Comparison of ENCODE assay signal across 19 cellular contexts in genomic region chr4:3724319-3725231, GRCh38. TPM values are rescaled to one million over a fixed set of nuclear protein-coding genes. Genes with fewer than 3 reads are reported as not detected.
A peak's percentile ranks its signal among the peaks of the same experiment; 100 is the strongest.
DNase-seq lines count a peak whose midpoint lies in the region; ATAC-seq and TF ChIP-seq lines count a peak whose summit lies in the region.
"Had no signal": no experiment of that assay in that cellular context is flagged by ENCODE, and none has a peak within 500 bp of the region (broad histone marks: within the 10 kb centered on the region; RNA-seq: fewer than 3 reads in every experiment).

No MANE protein-coding gene starts in this region.

- H3K9me2 ChIP-seq in GM23338 (ENCODE audit: insufficient read depth) = no peaks in the 10 kb centered on the region

- H3K36me3 ChIP-seq in GM23338 (ENCODE audit: insufficient read depth) = no peaks in the 10 kb centered on the region
- H3K36me3 ChIP-seq: gastrocnemius medialis had no signal

- peak overlapping the region; percentile 36; the same call in 1 of the 2 replicates for H3K4me3 ChIP-seq in GM23338
- H3K4me3 ChIP-seq: coronary artery, gastrocnemius medialis had no signal

- H3K27ac ChIP-seq in GM23338 (ENCODE audit: low read depth) (no peak overlapping the region), VCaP (no peak overlapping the region)
- H3K27ac ChIP-seq: gastrocnemius medialis, RWPE1 had no signal

- ATAC-seq in GM23338 (peak; percentile 52), HG03139 (IDR thresholded peaks at IDR 0.05; ENCODE audit: unreplicated experiment) (no peak)
- ATAC-seq: activated CD8-positive, alpha-beta memory T cell treated with anti-CD3 and anti-CD28 coated beads, Interleukin-2, amount 10 ng/mL, durations not matched to agents 7 days and 5 days; gastrocnemius medialis; naive thymus-derived CD8-positive, alpha-beta T cell had no signal

- DNase-seq in DMS79 (lab: John Stamatoyannopoulos, UW) (peak; percentile 14), DMS79 treated with DMSO at 0.1 percent for 48 hours (lab: John Stamatoyannopoulos, UW) (no peak), GM23338 (ENCODE audit: low spot score) (peak; percentile 37), left kidney (ENCODE audit: low read depth, low spot score) (peak; percentile 72), dermis blood vessel endothelial cell (no peak)
- no peak for DNase-seq in activated effector memory CD4-positive, alpha-beta T cell treated with anti-CD3 and anti-CD28 coated beads, Interleukin-2, amount 50 U/mL, for 16 hours
- DNase-seq: activated CD4-positive, CD25-positive, alpha-beta regulatory T cell treated with anti-CD3 and anti-CD28 coated beads, Interleukin-2, amount 50 U/mL, for 72 hours; activated CD8-positive, alpha-beta memory T cell treated with anti-CD3 and anti-CD28 coated beads, Interleukin-2, amount 10 ng/mL, durations not matched to agents 7 days and 5 days; EL; gastrocnemius medialis; immature natural killer cell; naive thymus-derived CD8-positive, alpha-beta T cell; NCI-H2029; stimulated activated naive CD4-positive, alpha-beta T cell treated with Interleukin-2 at 50 U/mL for 16 hours had no signal

- TF ChIP-seq CTCF in GM23338 (conservative IDR thresholded peaks at IDR 0.05; ENCODE audit: low read depth in 2 of 2) (no peak), VCaP (conservative IDR thresholded peaks at IDR 0.05) (peak; percentile 35)

- H3K4me1 Mint-ChIP-seq in GM23338 = peaks cover 19% of the 10 kb centered on the region
- H3K4me1 Mint-ChIP-seq: activated CD8-positive, alpha-beta memory T cell treated with anti-CD3 and anti-CD28 coated beads, Interleukin-2, amount 10 ng/mL, durations not matched to agents 7 days and 5 days; immature natural killer cell had no signal

- peak overlapping the region; percentile 53 for H3K4me3 Mint-ChIP-seq in GM23338
- H3K4me3 Mint-ChIP-seq: activated CD8-positive, alpha-beta memory T cell treated with anti-CD3 and anti-CD28 coated beads, Interleukin-2, amount 10 ng/mL, durations not matched to agents 7 days and 5 days; immature natural killer cell; naive thymus-derived CD8-positive, alpha-beta T cell; T-helper 1 cell treated with Interleukin-12 subunit alpha and Interleukin-12 subunit beta and Interleukin-4 antibody, amounts not matched to agents 30 μg/mL and 1 μg/mL, for 36 hours had no signal

- 0 out of 2 replicates have a peak, but pooled peaks cover 5% of the 10 kb centered on the region for H3F3A ChIP-seq in GM23338 (replicated peaks; ENCODE audit: low read depth)

- H3K27ac Mint-ChIP-seq in GM23338 = no peak overlapping the region
- H3K27ac Mint-ChIP-seq: activated CD8-positive, alpha-beta memory T cell treated with anti-CD3 and anti-CD28 coated beads, Interleukin-2, amount 10 ng/mL, durations not matched to agents 7 days and 5 days; immature natural killer cell; T-helper 1 cell treated with Interleukin-12 subunit alpha and Interleukin-12 subunit beta and Interleukin-4 antibody, amounts not matched to agents 30 μg/mL and 1 μg/mL, for 36 hours had no signal

- H3K9me3 Mint-ChIP-seq in GM23338 = no peaks in the 10 kb centered on the region
- H3K9me3 Mint-ChIP-seq: immature natural killer cell; naive thymus-derived CD8-positive, alpha-beta T cell; T-helper 1 cell treated with Interleukin-12 subunit alpha and Interleukin-12 subunit beta and Interleukin-4 antibody, amounts not matched to agents 30 μg/mL and 1 μg/mL, for 36 hours had no signal

- H3K36me3 Mint-ChIP-seq in GM23338 (ENCODE audit: low read depth) = no peaks in the 10 kb centered on the region
- H3K36me3 Mint-ChIP-seq: activated CD8-positive, alpha-beta memory T cell treated with anti-CD3 and anti-CD28 coated beads, Interleukin-2, amount 10 ng/mL, durations not matched to agents 7 days and 5 days; immature natural killer cell; naive thymus-derived CD8-positive, alpha-beta T cell had no signal

- peak overlapping the region; percentile 67 for H3K4me2 ChIP-seq in GM23338

- H3K27me3 Mint-ChIP-seq in GM23338 (ENCODE audit: insufficient read depth, low read depth, poor library complexity) = peaks cover 22% of the 10 kb centered on the region

- no peaks in the 10 kb centered on the region for H4K20me1 ChIP-seq in GM23338 (replicated peaks; ENCODE audit: insufficient read depth)

- H3K27me3 ChIP-seq in GM23338 (ENCODE audit: insufficient read depth) = peaks cover 10% of the 10 kb centered on the region

- H3K79me2 ChIP-seq in GM23338 (replicated peaks; ENCODE audit: insufficient read depth) = no peaks in the 10 kb centered on the region

- H3K4me1 ChIP-seq in GM23338 (ENCODE audit: insufficient read depth) = peaks cover 9% of the 10 kb centered on the region
- H3K4me1 ChIP-seq: gastrocnemius medialis had no signal

- H2AFZ ChIP-seq in GM23338 = peak overlapping the region; percentile 18; the same call in 1 of the 2 replicates

TF ChIP-seq in GM23338, 12 proteins besides CTCF, POLR2A, EP300 and RAD21 (continues in another document):
- TF ChIP-seq POLR2AphosphoS5 (IDR thresholded peaks at IDR 0.05; ENCODE audit: low read depth) (no peak), ZNF331 (CRISPR knock-in tag; IDR thresholded peaks at IDR 0.05; ENCODE audit: low read depth) (no peak), JUNB (IDR thresholded peaks at IDR 0.05; ENCODE audit: unreplicated experiment) (no peak), ZNF114 (CRISPR knock-in tag; IDR thresholded peaks at IDR 0.05) (no peak)
- TF ChIP-seq, protein P1, sequence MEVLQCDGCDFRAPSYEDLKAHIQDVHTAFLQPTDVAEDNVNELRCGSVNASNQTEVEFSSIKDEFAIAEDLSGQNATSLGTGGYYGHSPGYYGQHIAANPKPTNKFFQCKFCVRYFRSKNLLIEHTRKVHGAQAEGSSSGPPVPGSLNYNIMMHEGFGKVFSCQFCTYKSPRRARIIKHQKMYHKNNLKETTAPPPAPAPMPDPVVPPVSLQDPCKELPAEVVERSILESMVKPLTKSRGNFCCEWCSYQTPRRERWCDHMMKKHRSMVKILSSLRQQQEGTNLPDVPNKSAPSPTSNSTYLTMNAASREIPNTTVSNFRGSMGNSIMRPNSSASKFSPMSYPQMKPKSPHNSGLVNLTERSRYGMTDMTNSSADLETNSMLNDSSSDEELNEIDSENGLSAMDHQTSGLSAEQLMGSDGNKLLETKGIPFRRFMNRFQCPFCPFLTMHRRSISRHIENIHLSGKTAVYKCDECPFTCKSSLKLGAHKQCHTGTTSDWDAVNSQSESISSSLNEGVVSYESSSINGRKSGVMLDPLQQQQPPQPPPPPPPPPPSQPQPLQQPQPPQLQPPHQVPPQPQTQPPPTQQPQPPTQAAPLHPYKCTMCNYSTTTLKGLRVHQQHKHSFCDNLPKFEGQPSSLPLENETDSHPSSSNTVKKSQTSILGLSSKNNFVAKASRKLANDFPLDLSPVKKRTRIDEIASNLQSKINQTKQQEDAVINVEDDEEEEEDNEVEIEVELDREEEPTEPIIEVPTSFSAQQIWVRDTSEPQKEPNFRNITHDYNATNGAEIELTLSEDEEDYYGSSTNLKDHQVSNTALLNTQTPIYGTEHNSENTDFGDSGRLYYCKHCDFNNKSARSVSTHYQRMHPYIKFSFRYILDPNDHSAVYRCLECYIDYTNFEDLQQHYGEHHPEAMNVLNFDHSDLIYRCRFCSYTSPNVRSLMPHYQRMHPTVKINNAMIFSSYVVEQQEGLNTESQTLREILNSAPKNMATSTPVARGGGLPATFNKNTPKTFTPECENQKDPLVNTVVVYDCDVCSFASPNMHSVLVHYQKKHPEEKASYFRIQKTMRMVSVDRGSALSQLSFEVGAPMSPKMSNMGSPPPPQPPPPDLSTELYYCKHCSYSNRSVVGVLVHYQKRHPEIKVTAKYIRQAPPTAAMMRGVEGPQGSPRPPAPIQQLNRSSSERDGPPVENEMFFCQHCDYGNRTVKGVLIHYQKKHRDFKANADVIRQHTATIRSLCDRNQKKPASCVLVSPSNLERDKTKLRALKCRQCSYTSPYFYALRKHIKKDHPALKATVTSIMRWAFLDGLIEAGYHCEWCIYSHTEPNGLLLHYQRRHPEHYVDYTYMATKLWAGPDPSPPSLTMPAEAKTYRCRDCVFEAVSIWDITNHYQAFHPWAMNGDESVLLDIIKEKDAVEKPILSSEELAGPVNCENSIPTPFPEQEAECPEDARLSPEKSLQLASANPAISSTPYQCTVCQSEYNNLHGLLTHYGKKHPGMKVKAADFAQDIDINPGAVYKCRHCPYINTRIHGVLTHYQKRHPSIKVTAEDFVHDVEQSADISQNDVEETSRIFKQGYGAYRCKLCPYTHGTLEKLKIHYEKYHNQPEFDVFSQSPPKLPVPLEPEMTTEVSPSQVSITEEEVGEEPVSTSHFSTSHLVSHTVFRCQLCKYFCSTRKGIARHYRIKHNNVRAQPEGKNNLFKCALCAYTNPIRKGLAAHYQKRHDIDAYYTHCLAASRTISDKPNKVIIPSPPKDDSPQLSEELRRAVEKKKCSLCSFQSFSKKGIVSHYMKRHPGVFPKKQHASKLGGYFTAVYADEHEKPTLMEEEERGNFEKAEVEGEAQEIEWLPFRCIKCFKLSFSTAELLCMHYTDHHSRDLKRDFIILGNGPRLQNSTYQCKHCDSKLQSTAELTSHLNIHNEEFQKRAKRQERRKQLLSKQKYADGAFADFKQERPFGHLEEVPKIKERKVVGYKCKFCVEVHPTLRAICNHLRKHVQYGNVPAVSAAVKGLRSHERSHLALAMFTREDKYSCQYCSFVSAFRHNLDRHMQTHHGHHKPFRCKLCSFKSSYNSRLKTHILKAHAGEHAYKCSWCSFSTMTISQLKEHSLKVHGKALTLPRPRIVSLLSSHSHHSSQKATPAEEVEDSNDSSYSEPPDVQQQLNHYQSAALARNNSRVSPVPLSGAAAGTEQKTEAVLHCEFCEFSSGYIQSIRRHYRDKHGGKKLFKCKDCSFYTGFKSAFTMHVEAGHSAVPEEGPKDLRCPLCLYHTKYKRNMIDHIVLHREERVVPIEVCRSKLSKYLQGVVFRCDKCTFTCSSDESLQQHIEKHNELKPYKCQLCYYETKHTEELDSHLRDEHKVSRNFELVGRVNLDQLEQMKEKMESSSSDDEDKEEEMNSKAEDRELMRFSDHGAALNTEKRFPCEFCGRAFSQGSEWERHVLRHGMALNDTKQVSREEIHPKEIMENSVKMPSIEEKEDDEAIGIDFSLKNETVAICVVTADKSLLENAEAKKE (CRISPR knock-in tag; IDR thresholded peaks at IDR 0.05) = no peak

RNA-seq across cellular contexts. Expression of gene ADRA2C, which starts 41.6 kb away (rescaled TPM):
- 16.3 and 16.6 TPM in 2 replicates for total RNA-seq in GM23338 (2014; rRNA removed; shearing (Covaris generic))
- polyA plus RNA-seq in GM23338 (2016; fragmentation: Nextera tagmentation; extraction: Ambion mirVana) = 3.0 and 4.1 TPM in 2 replicates
- total RNA-seq in dermis blood vessel endothelial cell = 0.17 TPM in 1 of 2 replicates, not detected in the other
- total RNA-seq: activated CD8-positive, alpha-beta memory T cell treated with anti-CD3 and anti-CD28 coated beads, Interleukin-2, amount 10 ng/mL, durations not matched to agents 7 days and 5 days; naive thymus-derived CD8-positive, alpha-beta T cell had no signal
- polyA plus RNA-seq: immature natural killer cell; naive thymus-derived CD8-positive, alpha-beta T cell had no signal

Comparison
In these comparisons a context has a peak if more than half of its experiments do, and no peak if none do; other contexts are left out.
1. DNase-seq: peak in DMS79 (single experiment), GM23338 (single experiment) and left kidney (single experiment); none in DMS79 treated with DMSO at 0.1 percent for 48 hours (single experiment), activated effector memory CD4-positive, alpha-beta T cell treated with anti-CD3 and anti-CD28 coated beads, Interleukin-2, amount 50 U/mL, for 16 hours (single experiment) and dermis blood vessel endothelial cell (single experiment).
2. RNA of gene ADRA2C, which starts 41.6 kb away (total RNA-seq): 16.3 to 16.6 TPM in GM23338; 0.17 TPM in dermis blood vessel endothelial cell; every median in the first group is over 10 times any median in the second.